Comparison of ENCODE assay signal across 18 cellular contexts in genomic region chr2:237746302-237747080, GRCh38. TPM values are rescaled to one million over a fixed set of nuclear protein-coding genes. Genes with fewer than 3 reads are reported as not detected.
DNase-seq lines count a peak whose midpoint lies in the region; ATAC-seq, FAIRE-seq and TF ChIP-seq lines count a peak whose summit lies in the region.
"Had no signal": no experiment of that assay in that cellular context is flagged by ENCODE, and none has a peak within 500 bp of the region (broad histone marks: within the 10 kb centered on the region; RNA-seq: fewer than 3 reads in every experiment).

No MANE protein-coding gene starts in this region.

- no peaks in the 10 kb centered on the region for H3K9me3 ChIP-seq in SK-N-SH
- no peaks in the 10 kb centered on the region for H3K9me3 ChIP-seq in HepG2 (ENCODE audit: low read length)
- no peaks in the 10 kb centered on the region for H3K9me3 ChIP-seq in right lobe of liver
- H3K9me3 ChIP-seq: A549 had no signal

- no peak overlapping the region for H3K27ac ChIP-seq in SK-N-SH (ENCODE audit: low read depth in 2 of 2, low read length in 1 of 2)
- no peak overlapping the region for H3K27ac ChIP-seq in HepG2 (ENCODE audit: extremely low read length, insufficient read depth, low read length)
- H3K27ac ChIP-seq in right lobe of liver, result no peak overlapping the region
- H3K27ac ChIP-seq: 22Rv1, A549, BLaER1 had no signal

- no peak for ATAC-seq in SK-N-SH treated with all-trans-retinoic acid at 6 μM for 48 hours
- ATAC-seq in HepG2, result no peak
- no peak for ATAC-seq in right lobe of liver
- ATAC-seq in HG02970 (IDR thresholded peaks at IDR 0.05; ENCODE audit: low FRiP score, unreplicated experiment), result no peak
- ATAC-seq in HG03521 (IDR thresholded peaks at IDR 0.05; ENCODE audit: unreplicated experiment), result no peak
- ATAC-seq: A549; CD8-positive, alpha-beta T cell; GM23338 had no signal

- H3K9me2 ChIP-seq in SK-N-SH, result no peaks in the 10 kb centered on the region

- no peak for TF ChIP-seq EP300 in SK-N-SH (IDR thresholded peaks at IDR 0.05; ENCODE audit: borderline replicate concordance in 1 of 2, low read depth in 1 of 2, low read length in 1 of 2)
- TF ChIP-seq EP300 in HepG2 (IDR thresholded peaks at IDR 0.05; ENCODE audit: low read depth in 2 of 2, low read length in 2 of 2), result no peak
- TF ChIP-seq EP300 in HepG2 (CRISPR knock-in tag; IDR thresholded peaks at IDR 0.05; ENCODE audit: borderline replicate concordance), result no peak

- H3K9ac ChIP-seq in SK-N-SH (no peak overlapping the region), HepG2 (ENCODE audit: insufficient read depth, low read depth, low read length) (no peak overlapping the region)
- H3K9ac ChIP-seq: BLaER1 had no signal

- no peak overlapping the region for H2AFZ ChIP-seq in SK-N-SH (ENCODE audit: low read depth)
- no peak overlapping the region for H2AFZ ChIP-seq in HepG2 (ENCODE audit: low read length)
- H2AFZ ChIP-seq: GM23338 had no signal

- TF ChIP-seq RAD21 in SK-N-SH (IDR thresholded peaks at IDR 0.05; ENCODE audit: low read length) (no peak), HepG2 (CRISPR knock-in tag; IDR thresholded peaks at IDR 0.05) (no peak)

- peaks cover 16% of the 10 kb centered on the region for H3F3A ChIP-seq in SK-N-SH (replicated peaks; ENCODE audit: insufficient read depth)

- intact Hi-C loops in HepG2 (cut with micrococcal nuclease; ENCODE audit: unreplicated experiment) (no loop called here), right lobe of liver (cut with DNase I) (loop anchor here (10.0 kb wide), 2 partner anchors 52 to 152 kb away; partner anchors contain the start of gene RAB17 (in 1 of the 2))

- H3K36me3 ChIP-seq in SK-N-SH (replicated peaks in 1 of 2; ENCODE audit: control insufficient read depth in 1 of 2, insufficient read depth in 2 of 2, low read length in 1 of 2) (peaks cover 34 to 41% of the 10 kb centered on the region in 2 experiments), HepG2 (replicated peaks in 1 of 2; ENCODE audit: control insufficient read depth in 1 of 2, insufficient read depth in 2 of 2, low read length in 2 of 2) (peaks cover 16 to 31% of the 10 kb centered on the region in 2 experiments), right lobe of liver (peaks cover 0 to 33% (median 10%) of the 10 kb centered on the region in 4 donors)

- H4K20me1 ChIP-seq in SK-N-SH (ENCODE audit: insufficient read depth), result peaks cover 50% of the 10 kb centered on the region
- H4K20me1 ChIP-seq in HepG2 (ENCODE audit: insufficient read depth, low read length), result no peaks in the 10 kb centered on the region

- BruUV-seq in HepG2 (replicated peaks; lab: Mats Ljungman, UMichigan), result no TSS peak

- DNase-seq in SK-N-SH (peak; percentile 44), HepG2 (ENCODE audit: low spot score) (no peak), right lobe of liver (no peak), islet precursor cell (peak; percentile 42), AG20443 (ENCODE audit: low spot score) (no peak)
- DNase-seq: Calu3; CD8-positive, alpha-beta T cell; DMS79 treated with DMSO at 0.1 percent for 48 hours; GF-D8; HCEC 1CT had no signal

- in situ Hi-C loops in HepG2 (cut with HindIII; ENCODE audit: extremely low pct_ligation_motif_present, low pct_unique_long_range_greater_than_20kb), result no loop called here

- H3K27me3 ChIP-seq in SK-N-SH (ENCODE audit: insufficient read depth), result no peaks in the 10 kb centered on the region
- no peaks in the 10 kb centered on the region for H3K27me3 ChIP-seq in HepG2 (ENCODE audit: control insufficient read depth in 1 of 2, insufficient read depth in 2 of 2, low read length in 2 of 2)
- H3K27me3 ChIP-seq in right lobe of liver, result no peaks in the 10 kb centered on the region
- H3K27me3 ChIP-seq: BLaER1 had no signal

- 91% methylated on average over 15 of the region's 15 CpGs for WGBS in SK-N-SH (ENCODE audit: low lambda C conversion rate)
- WGBS in HepG2 (ENCODE audit: low lambda C conversion rate), result 96% methylated on average over 15 of the region's 15 CpGs
- WGBS in right lobe of liver (ENCODE audit: insufficient coverage, low coverage, low lambda C conversion rate, missing lambda C conversion rate), result 61% methylated on average over 6 of the region's 15 CpGs

- TF ChIP-seq CTCF in SK-N-SH (IDR thresholded peaks at IDR 0.05) (no peak), HepG2 (CRISPR knock-in tag; IDR thresholded peaks at IDR 0.05) (no peak), right lobe of liver (IDR thresholded peaks at IDR 0.05) (no peak)

- TF ChIP-seq POLR2A in HepG2 (IDR thresholded peaks at IDR 0.05; ENCODE audit: insufficient read depth in 1 of 2, low read depth in 2 of 2, low read length in 2 of 2), result no peak
- TF ChIP-seq POLR2A in right lobe of liver (IDR thresholded peaks at IDR 0.05), result no peak

- H3K79me2 ChIP-seq in SK-N-SH (ENCODE audit: insufficient read depth), result peaks cover 73% of the 10 kb centered on the region
- H3K79me2 ChIP-seq in HepG2 (ENCODE audit: insufficient read depth, low read length), result peaks cover 2% of the 10 kb centered on the region

- FAIRE-seq in HepG2 (lab: Jason Lieb, UNC), result no peak
- FAIRE-seq: A549, H54 had no signal

- CTCF ChIA-PET in SK-N-SH (lab: Yijun Ruan, JAX) (interaction anchor here (0.7 to 6.6 kb wide), 18 partner anchors 8 to 234 kb away, joined by 3 to 211 read pairs (median 8); no protein-coding TSS in a partner anchor), HepG2 (lab: Yijun Ruan, JAX; ENCODE audit: low intra/inter-chr PET ratio, low total read pairs) (interaction anchor here (1.2 to 3.1 kb wide), 3 partner anchors 72 to 165 kb away, joined by 5 to 107 read pairs (median 20); no protein-coding TSS in a partner anchor)

- POLR2A ChIA-PET in SK-N-SH (lab: Yijun Ruan, JAX) (interaction anchor here (0.7 kb wide), 1 partner anchor 75 kb away, joined by 3 read pairs; no protein-coding TSS in a partner anchor), HepG2 (lab: Yijun Ruan, JAX) (interaction anchor here (1.3 kb wide), 1 partner anchor 145 kb away, joined by 5 read pairs; no protein-coding TSS in a partner anchor)

- peaks cover 3 to 10% of the 10 kb centered on the region in 2 experiments; a peak in 2 of 4 replicates for H3K4me1 ChIP-seq in SK-N-SH (ENCODE audit: control insufficient read depth in 1 of 2, insufficient read depth in 2 of 2, low read depth in 1 of 2, low read length in 1 of 2)
- peaks cover 40% of the 10 kb centered on the region for H3K4me1 ChIP-seq in HepG2 (ENCODE audit: insufficient read depth, low read length)
- H3K4me1 ChIP-seq in right lobe of liver, result peaks cover 0 to 32% (median 16%) of the 10 kb centered on the region in 4 donors

- H3K4me3 ChIP-seq in SK-N-SH (ENCODE audit: low read depth in 2 of 2, low read length in 1 of 2) (no peak overlapping the region), HepG2 (replicated peaks in 1 of 3; ENCODE audit: insufficient read depth in 1 of 3, low read depth in 2 of 3, low read length in 3 of 3) (no peak overlapping the region), right lobe of liver (no peak overlapping the region)
- H3K4me3 ChIP-seq: A549, BLaER1, GM23338 had no signal

- H3K4me2 ChIP-seq in SK-N-SH (no peak overlapping the region), HepG2 (ENCODE audit: low read depth, low read length) (no peak overlapping the region)
- H3K4me2 ChIP-seq: A549, BLaER1, GM23338 had no signal

TF ChIP-seq in SK-N-SH, 30 proteins besides CTCF, POLR2A, EP300 and RAD21 (continues in another document):
- TF ChIP-seq GATA2 (CRISPR knock-in tag; IDR thresholded peaks at IDR 0.05), result peak; percentile 38; the same call in 1 of the 2 replicates

TF ChIP-seq in SK-N-SH treated with all-trans-retinoic acid at 6 μM for 48 hours, 23 proteins besides CTCF, POLR2A, EP300 and RAD21 (continues in another document):
- TF ChIP-seq PPARA (CRISPR knock-in tag; IDR thresholded peaks at IDR 0.05; ENCODE audit: borderline replicate concordance) (no peak), ZC3H10 (CRISPR knock-in tag; IDR thresholded peaks at IDR 0.05) (no peak), TOX (CRISPR knock-in tag; IDR thresholded peaks at IDR 0.05; ENCODE audit: borderline replicate concordance) (no peak), GLIS3 (CRISPR knock-in tag; IDR thresholded peaks at IDR 0.05) (no peak), ISL1 (CRISPR knock-in tag; IDR thresholded peaks at IDR 0.05) (no peak)

TF ChIP-seq in HepG2, 621 proteins besides CTCF, POLR2A, EP300 and RAD21 (continues in another document):
- TF ChIP-seq NFE2L1 (CRISPR knock-in tag; IDR thresholded peaks at IDR 0.05; ENCODE audit: borderline replicate concordance), result 0 out of 2 replicates have a peak, but pooled peaks have one; percentile 41
- TF ChIP-seq ZMYM3 (CRISPR knock-in tag; IDR thresholded peaks at IDR 0.05), result no peak
- no peak for TF ChIP-seq CENPX (CRISPR knock-in tag; IDR thresholded peaks at IDR 0.05)

RNA-seq across cellular contexts. Expression of gene RBM44, which starts 52.1 kb away (rescaled TPM):
- polyA plus RNA-seq in SK-N-SH (2012; rRNA removed), result 0.30 and 0.34 TPM in 2 replicates
- 0.17 and 0.18 TPM in 2 replicates for polyA plus RNA-seq in SK-N-SH (2012; cell fraction: cytosol; rRNA removed)
- 0.72 and 2.2 TPM in 2 replicates for polyA plus RNA-seq in SK-N-SH (2012; cell fraction: nucleus; rRNA removed)
- 0.13 and 0.15 TPM in 2 replicates for total RNA-seq in HepG2 (2016; rRNA removed; fragmentation: Illumina TruSeq; extraction: Trizol)
- total RNA-seq in HepG2 (2016; cell fraction: cytosol; rRNA removed; fragmentation: Illumina TruSeq; extraction: Trizol; ENCODE audit: low read depth), result 0.51 and 0.53 TPM in 2 replicates
- 0.19 and 0.21 TPM in 2 replicates for total RNA-seq in HepG2 (2016; cell fraction: insoluble cytoplasmic fraction; rRNA removed; fragmentation: Illumina TruSeq; extraction: Trizol)
- 0.10 and 0.37 TPM in 2 replicates for total RNA-seq in HepG2 (2016; cell fraction: membrane; rRNA removed; fragmentation: Illumina TruSeq; extraction: Trizol)
- total RNA-seq in HepG2 (2016; cell fraction: nucleus; rRNA removed; fragmentation: Illumina TruSeq; extraction: Trizol), result 0.59 and 0.60 TPM in 2 replicates
- polyA plus RNA-seq in HepG2 (2011; rRNA removed), result 0.47 and 0.50 TPM in 2 replicates
- polyA plus RNA-seq in HepG2 (2011; cell fraction: cytosol; rRNA removed), result 0.04 and 0.09 TPM in 2 replicates
- polyA plus RNA-seq in HepG2 (2011; cell fraction: nucleus; rRNA removed), result 0.68 and 0.96 TPM in 2 replicates
- 0.36 and 0.63 TPM in 2 replicates for polyA plus RNA-seq in HepG2 (2012)
- not detected in 2 replicates for polyA plus RNA-seq in HepG2 (2016; cell fraction: cytosol; fragmentation: Illumina TruSeq; extraction: Trizol; ENCODE audit: low read depth)
- 0.07 and 0.14 TPM in 2 replicates for polyA plus RNA-seq in HepG2 (2016; cell fraction: insoluble cytoplasmic fraction; fragmentation: Illumina TruSeq; extraction: Trizol; ENCODE audit: low read depth)
- 0.03 and 0.05 TPM in 2 replicates for polyA plus RNA-seq in HepG2 (2016; cell fraction: membrane; fragmentation: Illumina TruSeq; extraction: Trizol; ENCODE audit: low read depth)
- polyA plus RNA-seq in HepG2 (2016; cell fraction: nucleus; fragmentation: Illumina TruSeq; extraction: Trizol; ENCODE audit: insufficient read depth, low read depth), result 0.31 and 0.63 TPM in 2 replicates
- 0.02 and 0.19 TPM in 2 replicates for polyA minus RNA-seq in HepG2 (2011; rRNA and poly(A)+ RNA removed; ENCODE audit: low replicate concordance)
- polyA minus RNA-seq in HepG2 (2011; cell fraction: cytosol; rRNA and poly(A)+ RNA removed), result 0.26 TPM in 1 of 2 replicates, not detected in the other
- polyA minus RNA-seq in HepG2 (2011; cell fraction: nucleus; rRNA and poly(A)+ RNA removed), result 2.2 and 2.9 TPM in 2 replicates
- under 1 TPM; 0.07 to 0.92 (median 0.20) TPM for total RNA-seq in right lobe of liver

Comparison
In these comparisons a context has a peak if more than half of its experiments do, and no peak if none do; other contexts are left out.
1. DNase-seq: peak in SK-N-SH (single experiment) and islet precursor cell (single experiment); none in HepG2 (single experiment), right lobe of liver (0 of 3) and AG20443 (single experiment).